Comparison of ENCODE assay signal across 1 cellular context in genomic region chr6:54011277-54011648, GRCh38.
TF ChIP-seq lines count a peak whose summit lies in the region.

No MANE protein-coding gene starts in this region.

TF ChIP-seq in IMR-90, 13 proteins besides CTCF, POLR2A, EP300 and RAD21:
- TF ChIP-seq ELK1 (IDR thresholded peaks at IDR 0.05; ENCODE audit: borderline replicate concordance, low read depth, low read length) (no peak), CHD1 (IDR thresholded peaks at IDR 0.05; ENCODE audit: low read depth, low read length) (no peak)
